In the genomic region with DNA sequence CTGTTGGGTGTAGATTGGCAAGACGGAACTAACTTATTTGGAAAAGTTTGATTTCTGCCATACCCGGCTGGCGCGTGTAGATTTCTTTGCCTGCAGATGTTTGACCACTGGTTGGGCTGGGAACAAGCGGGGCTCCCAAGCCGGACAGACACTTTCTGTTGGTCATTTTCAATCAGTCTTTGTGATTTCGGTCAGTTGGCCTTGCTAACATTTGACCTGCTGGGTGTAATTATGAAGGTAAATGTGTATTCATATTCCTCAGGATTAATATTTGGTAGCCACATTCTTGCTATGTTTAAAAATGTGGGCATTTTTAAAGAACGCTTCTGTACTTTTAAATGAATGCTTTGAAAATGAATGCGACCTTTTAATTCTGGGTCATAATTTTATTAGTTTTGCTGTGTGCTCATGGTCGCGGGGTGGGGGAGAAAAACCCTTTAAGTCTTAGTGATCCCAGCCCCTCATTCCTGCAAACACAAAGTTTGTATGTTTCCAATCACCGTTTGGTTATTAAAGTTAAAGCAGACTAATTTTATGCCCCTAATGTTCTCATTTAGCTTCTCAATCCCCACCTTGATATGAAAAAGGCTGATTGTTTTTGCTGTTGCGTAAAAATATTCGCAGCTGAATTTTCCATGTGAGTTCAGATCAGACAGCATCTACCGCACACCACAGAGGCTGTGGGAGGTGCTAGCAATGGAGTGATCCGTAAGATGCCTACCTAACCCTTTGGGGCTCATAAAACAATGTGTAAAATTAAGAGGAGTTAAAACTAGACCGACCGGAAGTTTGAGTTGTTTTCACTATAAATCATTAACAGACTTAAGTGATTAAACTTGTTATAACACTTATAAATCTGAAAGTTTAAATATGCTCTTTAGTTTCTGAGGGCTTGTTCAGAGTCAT, we compare ENCODE assay signal across 8 cellular contexts. TPM values are rescaled to one million over a fixed set of nuclear protein-coding genes. Genes with fewer than 3 reads are reported as not detected.
DNase-seq lines count a peak whose midpoint lies in the region; ATAC-seq and TF ChIP-seq lines count a peak whose summit lies in the region.

No MANE protein-coding gene starts in this region.

- H3K4me3 Mint-ChIP-seq in HFFc6 (peak overlapping the region; percentile 81), glutamatergic neuron (ENCODE audit: unreplicated experiment) (peak overlapping the region; percentile 89)
- peak overlapping the region; percentile 83 for H3K4me3 Mint-ChIP-seq in activated T-cell treated with anti-CD3 and anti-CD28 coated beads, Interleukin-2, amount 50 U/mL, for 24 hours

- H3K4me3 ChIP-seq in gastrocnemius medialis: peak overlapping the region; percentile 46 to 58 (median 48)

- H3K36me3 Mint-ChIP-seq in HFFc6 (ENCODE audit: low read depth): peaks cover 10% of the 10 kb centered on the region
- H3K36me3 Mint-ChIP-seq in activated T-cell treated with anti-CD3 and anti-CD28 coated beads, Interleukin-2, amount 50 U/mL, for 24 hours (ENCODE audit: low read depth): peaks cover 5% of the 10 kb centered on the region
- H3K36me3 Mint-ChIP-seq in glutamatergic neuron (ENCODE audit: unreplicated experiment): peaks cover 7% of the 10 kb centered on the region

- intact Hi-C loops in gastrocnemius medialis (cut with DNase I; ENCODE audit: low total_unique reads): no loop called here

- H3K27ac Mint-ChIP-seq in HFFc6 (no peak overlapping the region), glutamatergic neuron (ENCODE audit: unreplicated experiment) (no peak overlapping the region)
- peak overlapping the region; percentile 84 for H3K27ac Mint-ChIP-seq in activated T-cell treated with anti-CD3 and anti-CD28 coated beads, Interleukin-2, amount 50 U/mL, for 24 hours

- TF ChIP-seq POLR2A in gastrocnemius medialis (IDR thresholded peaks at IDR 0.05): no peak

- DNase-seq in HFFc6: no peak
- DNase-seq in activated T-cell treated with anti-CD3 and anti-CD28 coated beads, Interleukin-2, amount 50 U/mL, for 24 hours: peak; percentile 58
- no peak for DNase-seq in glutamatergic neuron
- DNase-seq in gastrocnemius medialis: no peak
- no peak for DNase-seq in KG1 (lab: John Stamatoyannopoulos, UW)
- no peak for DNase-seq in omental fat pad (ENCODE audit: low spot score)

- H3K27me3 ChIP-seq in gastrocnemius medialis: peaks cover 23 to 38% (median 25%) of the 10 kb centered on the region in 3 donors

- H3K27ac ChIP-seq in gastrocnemius medialis: peak overlapping the region; percentile 56 to 78 (median 72)

- H3K36me3 ChIP-seq in gastrocnemius medialis: no peaks in the 10 kb centered on the region

- H3K4me1 Mint-ChIP-seq in HFFc6 (ENCODE audit: low read depth) (peaks cover 59% of the 10 kb centered on the region), glutamatergic neuron (ENCODE audit: low read depth, unreplicated experiment) (peaks cover 13% of the 10 kb centered on the region)
- peaks cover 76% of the 10 kb centered on the region for H3K4me1 Mint-ChIP-seq in activated T-cell treated with anti-CD3 and anti-CD28 coated beads, Interleukin-2, amount 50 U/mL, for 24 hours (ENCODE audit: low read depth)

- H3K9me3 Mint-ChIP-seq in HFFc6: peaks cover 6% of the 10 kb centered on the region; the same call in 1 of the 2 replicates
- H3K9me3 Mint-ChIP-seq in activated T-cell treated with anti-CD3 and anti-CD28 coated beads, Interleukin-2, amount 50 U/mL, for 24 hours: no peaks in the 10 kb centered on the region
- peaks cover 9% of the 10 kb centered on the region for H3K9me3 Mint-ChIP-seq in glutamatergic neuron (ENCODE audit: unreplicated experiment)

- no peak for ATAC-seq in gastrocnemius medialis
- no peak for ATAC-seq in HG02678 (IDR thresholded peaks at IDR 0.05; ENCODE audit: unreplicated experiment)
- no peak for ATAC-seq in GM18870 (IDR thresholded peaks at IDR 0.05; ENCODE audit: unreplicated experiment)
- no peak for ATAC-seq in omental fat pad (ENCODE audit: low FRiP score)

- in situ Hi-C loops in gastrocnemius medialis (cut with MboI; ENCODE audit: low sequenced_read_pairs in 4 of 4): no loop called here

- H3K4me1 ChIP-seq in gastrocnemius medialis: no peaks in the 10 kb centered on the region

- H3K27me3 Mint-ChIP-seq in HFFc6 (ENCODE audit: insufficient read depth): peaks cover 15% of the 10 kb centered on the region
- H3K27me3 Mint-ChIP-seq in activated T-cell treated with anti-CD3 and anti-CD28 coated beads, Interleukin-2, amount 50 U/mL, for 24 hours: no peaks in the 10 kb centered on the region
- peaks cover 14% of the 10 kb centered on the region for H3K27me3 Mint-ChIP-seq in glutamatergic neuron (ENCODE audit: unreplicated experiment)

- no peak for TF ChIP-seq CTCF in HFFc6 (IDR thresholded peaks at IDR 0.05)
- no peak for TF ChIP-seq CTCF in glutamatergic neuron (IDR thresholded peaks at IDR 0.05; ENCODE audit: partially characterized antibody, unreplicated experiment)
- no peak for TF ChIP-seq CTCF in gastrocnemius medialis (IDR thresholded peaks at IDR 0.05 in 4 of 5, conservative IDR thresholded peaks at IDR 0.05 in 1 of 5)
- TF ChIP-seq CTCF in omental fat pad (IDR thresholded peaks at IDR 0.05): no peak

- no peaks in the 10 kb centered on the region for H3K9me3 ChIP-seq in gastrocnemius medialis

RNA-seq across cellular contexts. Expression of gene RASGRF2, which starts 1.5 kb away (rescaled TPM):
- total RNA-seq in HFFc6 (2021; fragmentation: NEBNext Ultra II Directional; extraction: Animal tissue kit (Norgen Biotek cat#: 25700)): under 1 TPM; 0.21 to 0.97 (median 0.69) TPM
- total RNA-seq in glutamatergic neuron (ENCODE audit: unreplicated experiment): 1.4 TPM
- 1 to 10 TPM; 3.6 to 6.3 (median 4.8) TPM for total RNA-seq in gastrocnemius medialis
- 10 to 100 TPM; 13.0 to 45.9 (median 20.0) TPM for total RNA-seq in omental fat pad
